In the genomic region with DNA sequence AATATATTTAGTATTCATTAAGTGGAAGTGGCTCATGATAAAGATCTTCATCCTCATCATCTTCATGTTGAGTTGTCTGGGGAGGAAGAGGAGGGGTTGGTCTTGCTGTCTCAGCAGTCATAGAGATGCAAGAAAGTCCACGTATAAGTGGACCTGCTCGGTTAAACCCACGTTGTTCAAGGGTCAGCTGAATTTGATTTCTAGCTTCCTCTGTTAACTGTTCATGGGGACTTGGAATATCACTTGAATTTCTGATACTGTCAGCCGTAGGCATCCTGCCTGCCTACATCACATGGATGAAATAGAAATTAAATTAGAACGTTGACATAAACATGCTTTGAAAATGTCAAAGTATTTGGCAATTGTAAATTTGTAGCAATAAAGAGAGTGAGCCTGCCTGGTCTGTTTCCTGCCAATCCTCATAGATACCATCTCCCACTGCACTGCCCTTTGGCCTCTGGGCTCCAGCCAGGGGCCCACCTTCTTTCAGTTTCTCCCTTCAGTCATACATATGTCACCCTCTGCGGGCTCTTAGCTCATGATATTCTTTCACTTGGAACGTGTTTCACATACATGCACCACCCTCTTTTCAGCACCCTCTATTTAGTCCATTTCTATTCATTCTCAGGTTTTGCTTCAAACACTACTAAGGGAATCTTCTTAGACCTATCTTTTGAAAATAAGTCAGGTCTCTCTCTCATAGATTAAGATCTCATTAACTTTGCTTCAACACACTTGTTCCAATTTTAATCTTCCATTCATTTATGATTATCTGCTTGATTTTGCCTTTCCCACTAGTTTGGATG, we compare ENCODE assay signal across 14 cellular contexts.
"Had no signal": no experiment of that assay in that cellular context is flagged by ENCODE, and none has a peak within 500 bp of the region (broad histone marks: within the 10 kb centered on the region; RNA-seq: fewer than 3 reads in every experiment).

No MANE protein-coding gene starts in this region.

- H3K27me3 Mint-ChIP-seq: activated naive CD4-positive, alpha-beta T cell treated with anti-CD3 and anti-CD28 coated beads, Interleukin-2, amount 10 ng/mL, durations not matched to agents 7 days and 5 days; stimulated activated naive CD8-positive, alpha-beta T cell treated with anti-CD3 and anti-CD28 coated beads, Interleukin-15, amount 100 ng/mL, for 72 hours had no signal

- FAIRE-seq: astrocyte had no signal

- H3K27ac Mint-ChIP-seq: activated naive CD4-positive, alpha-beta T cell treated with anti-CD3 and anti-CD28 coated beads, Interleukin-2, amount 10 ng/mL, durations not matched to agents 7 days and 5 days; nephron progenitor cell; stimulated activated naive CD8-positive, alpha-beta T cell treated with anti-CD3 and anti-CD28 coated beads, Interleukin-15, amount 100 ng/mL, for 72 hours; T-helper 1 cell treated with Interleukin-12 subunit alpha and Interleukin-12 subunit beta and Interleukin-4 antibody, amounts not matched to agents 30 μg/mL and 1 μg/mL, for 36 hours had no signal

- H3K4me3 Mint-ChIP-seq: activated naive CD4-positive, alpha-beta T cell treated with anti-CD3 and anti-CD28 coated beads, Interleukin-2, amount 10 ng/mL, durations not matched to agents 7 days and 5 days; nephron progenitor cell; stimulated activated naive CD8-positive, alpha-beta T cell treated with anti-CD3 and anti-CD28 coated beads, Interleukin-15, amount 100 ng/mL, for 72 hours; T-helper 1 cell treated with Interleukin-12 subunit alpha and Interleukin-12 subunit beta and Interleukin-4 antibody, amounts not matched to agents 30 μg/mL and 1 μg/mL, for 36 hours had no signal

- H3K27ac ChIP-seq: esophagus muscularis mucosa, lower lobe of right lung, spleen, upper lobe of right lung, WERI-Rb-1 had no signal

- H3K27me3 ChIP-seq: esophagus muscularis mucosa, spleen, upper lobe of right lung had no signal

- H3K36me3 Mint-ChIP-seq: activated naive CD4-positive, alpha-beta T cell treated with anti-CD3 and anti-CD28 coated beads, Interleukin-2, amount 10 ng/mL, durations not matched to agents 7 days and 5 days had no signal

- H3K4me1 Mint-ChIP-seq: activated naive CD4-positive, alpha-beta T cell treated with anti-CD3 and anti-CD28 coated beads, Interleukin-2, amount 10 ng/mL, durations not matched to agents 7 days and 5 days; nephron progenitor cell; stimulated activated naive CD8-positive, alpha-beta T cell treated with anti-CD3 and anti-CD28 coated beads, Interleukin-15, amount 100 ng/mL, for 72 hours had no signal

- DNase-seq: activated CD4-positive, alpha-beta T cell treated with anti-CD3 and anti-CD28 coated beads, Interleukin-2, amount 50 U/mL, for 48 hours; activated naive CD4-positive, alpha-beta T cell treated with anti-CD3 and anti-CD28 coated beads, Interleukin-2, amount 10 ng/mL, durations not matched to agents 7 days and 5 days; activated T-cell treated with anti-CD3 and anti-CD28 coated beads, Interleukin-2, amount 50 U/mL, for 1 hour; lower lobe of right lung; nephron progenitor cell; occipital lobe; spleen; stimulated activated naive CD8-positive, alpha-beta T cell treated with anti-CD3 and anti-CD28 coated beads, Interleukin-15, amount 100 ng/mL, for 72 hours; upper lobe of right lung; WERI-Rb-1 had no signal

- ATAC-seq: lower lobe of right lung; right cardiac atrium; stimulated activated naive CD8-positive, alpha-beta T cell treated with anti-CD3 and anti-CD28 coated beads, Interleukin-15, amount 100 ng/mL, for 72 hours; upper lobe of right lung had no signal

- H3K36me3 ChIP-seq: esophagus muscularis mucosa, lower lobe of right lung, spleen, upper lobe of right lung, WERI-Rb-1 had no signal

- H3K9me3 ChIP-seq: esophagus muscularis mucosa, lower lobe of right lung, upper lobe of right lung had no signal

- H3K4me3 ChIP-seq: esophagus muscularis mucosa, lower lobe of right lung, spleen, upper lobe of right lung had no signal

- H3K9me3 Mint-ChIP-seq: T-helper 1 cell treated with Interleukin-12 subunit alpha and Interleukin-12 subunit beta and Interleukin-4 antibody, amounts not matched to agents 30 μg/mL and 1 μg/mL, for 36 hours had no signal

- H3K4me1 ChIP-seq: esophagus muscularis mucosa, lower lobe of right lung, spleen, upper lobe of right lung had no signal
